22 cellular contexts compared by ENCODE assay signal in genomic region chr10:5723692-5724091, GRCh38. TPM values are rescaled to one million over a fixed set of nuclear protein-coding genes. Genes with fewer than 3 reads are reported as not detected.
A peak's percentile ranks its signal among the peaks of the same experiment; 100 is the strongest.
DNase-seq lines count a peak whose midpoint lies in the region; ATAC-seq and TF ChIP-seq lines count a peak whose summit lies in the region.
"Had no signal": no experiment of that assay in that cellular context is flagged by ENCODE, and none has a peak within 500 bp of the region (broad histone marks: within the 10 kb centered on the region; RNA-seq: fewer than 3 reads in every experiment).

No MANE protein-coding gene starts in this region.

- H3K9me3 ChIP-seq in left lung: no peaks in the 10 kb centered on the region
- H3K9me3 ChIP-seq in tibial nerve: no peaks in the 10 kb centered on the region
- H3K9me3 ChIP-seq: A549, BLaER1, sigmoid colon had no signal

- WGBS in tibial nerve, 2 donors: 55 to 59% methylated on average over 2 of the region's 2 CpGs

- no peaks in the 10 kb centered on the region for H3K27me3 Mint-ChIP-seq in T-helper 1 cell treated with Interleukin-12 subunit alpha and Interleukin-12 subunit beta and Interleukin-4 antibody, amounts not matched to agents 30 μg/mL and 1 μg/mL, for 36 hours (ENCODE audit: low read depth)
- H3K27me3 Mint-ChIP-seq in activated CD8-positive, alpha-beta T cell treated with anti-CD3 and anti-CD28 coated beads, Interleukin-2, amount 10 ng/mL, durations not matched to agents 7 days and 5 days (ENCODE audit: low read depth): no peaks in the 10 kb centered on the region
- H3K27me3 Mint-ChIP-seq: T-helper 17 cell had no signal

- TF ChIP-seq POLR2A in tibial nerve (IDR thresholded peaks at IDR 0.05): no peak

- H3K27ac Mint-ChIP-seq in T-helper 1 cell treated with Interleukin-12 subunit alpha and Interleukin-12 subunit beta and Interleukin-4 antibody, amounts not matched to agents 30 μg/mL and 1 μg/mL, for 36 hours: peak overlapping the region; percentile 8
- peak overlapping the region; percentile 9 for H3K27ac Mint-ChIP-seq in activated CD8-positive, alpha-beta T cell treated with anti-CD3 and anti-CD28 coated beads, Interleukin-2, amount 10 ng/mL, durations not matched to agents 7 days and 5 days
- H3K27ac Mint-ChIP-seq: T-helper 17 cell had no signal

- no peak for ATAC-seq in activated CD8-positive, alpha-beta T cell treated with anti-CD3 and anti-CD28 coated beads, Interleukin-2, amount 10 ng/mL, durations not matched to agents 7 days and 5 days
- ATAC-seq in left lung: peak; percentile 81
- ATAC-seq: A549, T-helper 17 cell had no signal

- H3K4me1 ChIP-seq in left lung (no peaks in the 10 kb centered on the region), tibial nerve (no peaks in the 10 kb centered on the region)
- H3K4me1 ChIP-seq: A549, BLaER1, parathyroid adenoma, sigmoid colon had no signal

- no peaks in the 10 kb centered on the region for H3K9me3 Mint-ChIP-seq in T-helper 1 cell treated with Interleukin-12 subunit alpha and Interleukin-12 subunit beta and Interleukin-4 antibody, amounts not matched to agents 30 μg/mL and 1 μg/mL, for 36 hours
- no peaks in the 10 kb centered on the region for H3K9me3 Mint-ChIP-seq in activated CD8-positive, alpha-beta T cell treated with anti-CD3 and anti-CD28 coated beads, Interleukin-2, amount 10 ng/mL, durations not matched to agents 7 days and 5 days (ENCODE audit: insufficient read depth)

- H3K4me3 ChIP-seq in GM12865 (ENCODE audit: low read depth, low read length) (no peak overlapping the region), left lung (no peak overlapping the region), tibial nerve (no peak overlapping the region)
- H3K4me3 ChIP-seq: A549, BLaER1, sigmoid colon had no signal

- H3K4me3 Mint-ChIP-seq in T-helper 1 cell treated with Interleukin-12 subunit alpha and Interleukin-12 subunit beta and Interleukin-4 antibody, amounts not matched to agents 30 μg/mL and 1 μg/mL, for 36 hours: no peak overlapping the region
- no peak overlapping the region for H3K4me3 Mint-ChIP-seq in activated CD8-positive, alpha-beta T cell treated with anti-CD3 and anti-CD28 coated beads, Interleukin-2, amount 10 ng/mL, durations not matched to agents 7 days and 5 days
- H3K4me3 Mint-ChIP-seq: T-helper 17 cell had no signal

- peak overlapping the region in 1 of 2 donors; percentile 20 for H3K27ac ChIP-seq in left lung
- H3K27ac ChIP-seq in tibial nerve: no peak overlapping the region
- H3K27ac ChIP-seq: A549, BLaER1, parathyroid adenoma, sigmoid colon, VCaP had no signal

- H3K36me3 ChIP-seq in left lung (peaks cover 0 to 61% of the 10 kb centered on the region in 2 donors), tibial nerve (peaks cover 0 to 46% (median 0%) of the 10 kb centered on the region in 3 donors)

- H3K27me3 ChIP-seq in left lung (no peaks in the 10 kb centered on the region), tibial nerve (no peaks in the 10 kb centered on the region)
- H3K27me3 ChIP-seq: BLaER1, sigmoid colon had no signal

- H3K4me1 Mint-ChIP-seq in T-helper 1 cell treated with Interleukin-12 subunit alpha and Interleukin-12 subunit beta and Interleukin-4 antibody, amounts not matched to agents 30 μg/mL and 1 μg/mL, for 36 hours (ENCODE audit: low read depth): peaks cover 15% of the 10 kb centered on the region
- peaks cover 2% of the 10 kb centered on the region for H3K4me1 Mint-ChIP-seq in activated CD8-positive, alpha-beta T cell treated with anti-CD3 and anti-CD28 coated beads, Interleukin-2, amount 10 ng/mL, durations not matched to agents 7 days and 5 days (ENCODE audit: low read depth)

- TF ChIP-seq EP300 in tibial nerve (IDR thresholded peaks at IDR 0.05): no peak

- intact Hi-C loops in left lung (cut with DNase I): no loop called here

- POLR2A ChIA-PET in activated CD8-positive, alpha-beta T cell treated with anti-CD3 and anti-CD28 coated beads, Interleukin-2, amount 10 ng/mL, durations not matched to agents 7 days and 5 days (lab: Charles Lee): interaction anchor here (1.4 kb wide), 1 partner anchor 31 kb away, joined by 4 read pairs; no protein-coding TSS in a partner anchor

- peaks cover 27% of the 10 kb centered on the region for H3K36me3 Mint-ChIP-seq in T-helper 1 cell treated with Interleukin-12 subunit alpha and Interleukin-12 subunit beta and Interleukin-4 antibody, amounts not matched to agents 30 μg/mL and 1 μg/mL, for 36 hours (ENCODE audit: low read depth)
- peaks cover 34% of the 10 kb centered on the region for H3K36me3 Mint-ChIP-seq in activated CD8-positive, alpha-beta T cell treated with anti-CD3 and anti-CD28 coated beads, Interleukin-2, amount 10 ng/mL, durations not matched to agents 7 days and 5 days (ENCODE audit: low read depth)

- TF ChIP-seq CTCF in GM12865 (IDR thresholded peaks at IDR 0.05; ENCODE audit: insufficient read depth, low read depth, low read length, missing control alignments): no peak
- TF ChIP-seq CTCF in left lung (IDR thresholded peaks at IDR 0.05): no peak
- no peak for TF ChIP-seq CTCF in tibial nerve (IDR thresholded peaks at IDR 0.05)

- DNase-seq in T-helper 1 cell (no peak), GM12865 (ENCODE audit: low read depth) (peak; percentile 4), left lung (no peak), NCI-H1092 treated with DMSO at 0.1 percent for 48 hours (lab: John Stamatoyannopoulos, UW) (no peak), NCI-H2081 (lab: John Stamatoyannopoulos, UW) (no peak), tibial nerve (ENCODE audit: low spot score in 2 of 2) (no peak)
- no peak for DNase-seq in activated CD8-positive, alpha-beta T cell treated with anti-CD3 and anti-CD28 coated beads, Interleukin-2, amount 10 ng/mL, durations not matched to agents 7 days and 5 days
- DNase-seq: activated CD4-positive, alpha-beta T cell treated with anti-CD3 and anti-CD28 coated beads, Interleukin-2, amount 50 U/mL, for 4 hours; anterior cingulate cortex; central memory CD4-positive, alpha-beta T cell; hippocampal formation; kidney; NCI-H146; OCI-M1; SHP77 treated with DMSO at 0.1 percent for 48 hours; sigmoid colon; T-helper 17 cell had no signal

- CTCF ChIA-PET in activated CD8-positive, alpha-beta T cell treated with anti-CD3 and anti-CD28 coated beads, Interleukin-2, amount 10 ng/mL, durations not matched to agents 7 days and 5 days (lab: Charles Lee): no interaction called here

RNA-seq across cellular contexts. Expression of gene TASOR2, which starts 39.1 kb away (rescaled TPM):
- 10 to 100 TPM; 44.5 to 54.3 TPM for total RNA-seq in activated CD8-positive, alpha-beta T cell treated with anti-CD3 and anti-CD28 coated beads, Interleukin-2, amount 10 ng/mL, durations not matched to agents 7 days and 5 days
- 10 to 100 TPM; 54.1 to 66.5 TPM for total RNA-seq in left lung
- 10 to 100 TPM; 67.3 to 83.7 (median 79.6) TPM for total RNA-seq in tibial nerve

RNA-seq across cellular contexts. Expression of gene ASB13, which starts 57.3 kb away (rescaled TPM):
- total RNA-seq in activated CD8-positive, alpha-beta T cell treated with anti-CD3 and anti-CD28 coated beads, Interleukin-2, amount 10 ng/mL, durations not matched to agents 7 days and 5 days: 1 to 10 TPM; 4.4 to 5.6 TPM
- 10 to 100 TPM; 12.9 to 19.6 TPM for total RNA-seq in left lung
- total RNA-seq in tibial nerve: 10 to 100 TPM; 18.3 to 39.2 (median 32.3) TPM
